9 cellular contexts compared by ENCODE assay signal in genomic region chr17:77470800-77471733, GRCh38.
DNase-seq lines count a peak whose midpoint lies in the region; ATAC-seq and TF ChIP-seq lines count a peak whose summit lies in the region.
"Had no signal": no experiment of that assay in that cellular context is flagged by ENCODE, and none has a peak within 500 bp of the region (broad histone marks: within the 10 kb centered on the region; RNA-seq: fewer than 3 reads in every experiment).

No MANE protein-coding gene starts in this region.

- no peaks in the 10 kb centered on the region for H3K9me3 ChIP-seq in iPS-18a (ENCODE audit: control insufficient read depth, low read depth, low read length)
- no peaks in the 10 kb centered on the region for H3K9me3 ChIP-seq in stomach

- H3K9ac ChIP-seq in iPS-18a (ENCODE audit: low read length): no peak overlapping the region

- H3K27ac ChIP-seq in iPS-18a (ENCODE audit: low read length) (peak overlapping the region; percentile 38), stomach (peak overlapping the region; percentile 70 to 89 (median 84))
- H3K27ac ChIP-seq: 22Rv1 had no signal

- peaks cover 9 to 19% of the 10 kb centered on the region in 2 donors for H3K9me3 Mint-ChIP-seq in activated naive CD4-positive, alpha-beta T cell treated with anti-CD3 and anti-CD28 coated beads, Interleukin-2, amount 50 U/mL, for 72 hours

- no peak for TF ChIP-seq POLR2A in stomach (IDR thresholded peaks at IDR 0.05)

- no peak for TF ChIP-seq EP300 in stomach (IDR thresholded peaks at IDR 0.05)

- H3K36me3 ChIP-seq in iPS-18a (ENCODE audit: control insufficient read depth, low read depth, low read length) (peaks cover 7% of the 10 kb centered on the region), stomach (peaks cover 0 to 27% (median 9%) of the 10 kb centered on the region in 4 donors)

- H3K4me3 ChIP-seq in iPS-18a (ENCODE audit: low read length): no peak overlapping the region
- no peak overlapping the region for H3K4me3 ChIP-seq in stomach

- no peak for ATAC-seq in activated naive CD4-positive, alpha-beta T cell treated with anti-CD3 and anti-CD28 coated beads, Interleukin-2, amount 50 U/mL, for 72 hours

- DNase-seq in DMS 273 (lab: John Stamatoyannopoulos, UW; ENCODE audit: unreplicated experiment) (peak; percentile 46), DMS 273 treated with DMSO at 0.1 percent for 48 hours (lab: John Stamatoyannopoulos, UW) (no peak), stomach (no peak), HK-2 (ENCODE audit: unreplicated experiment) (no peak), middle frontal gyrus (ENCODE audit: extremely low spot score, low spot score) (no peak)
- DNase-seq in activated naive CD4-positive, alpha-beta T cell treated with anti-CD3 and anti-CD28 coated beads, Interleukin-2, amount 50 U/mL, for 72 hours (ENCODE audit: low spot score in 2 of 2): no peak
- DNase-seq in activated CD4-positive, CD25-positive, alpha-beta regulatory T cell (lab: John Stamatoyannopoulos, UW): no peak

- 52 to 66% (median 64%) methylated on average over 7 to 9 of the region's 9 CpGs for WGBS in stomach, 5 donors

- H3K36me3 Mint-ChIP-seq in activated naive CD4-positive, alpha-beta T cell treated with anti-CD3 and anti-CD28 coated beads, Interleukin-2, amount 50 U/mL, for 72 hours: peaks cover 29 to 48% of the 10 kb centered on the region in 2 donors

- TF ChIP-seq CTCF in stomach (IDR thresholded peaks at IDR 0.05): no peak

- peaks cover 61% of the 10 kb centered on the region for H3K4me1 ChIP-seq in iPS-18a (ENCODE audit: control insufficient read depth, low read depth, low read length)
- peaks cover 74 to 95% (median 88%) of the 10 kb centered on the region in 4 donors for H3K4me1 ChIP-seq in stomach

- intact Hi-C loops in stomach (cut with DNase I; ENCODE audit: low total_unique reads): no loop called here

- peak overlapping the region; percentile 79 to 88 for H3K27ac Mint-ChIP-seq in activated naive CD4-positive, alpha-beta T cell treated with anti-CD3 and anti-CD28 coated beads, Interleukin-2, amount 50 U/mL, for 72 hours

- no peaks in the 10 kb centered on the region for H3K27me3 ChIP-seq in iPS-18a (ENCODE audit: control insufficient read depth, insufficient read depth, low read length)
- no peaks in the 10 kb centered on the region for H3K27me3 ChIP-seq in stomach
